ENCODE assay signal across 35 cellular contexts in the genomic region with DNA sequence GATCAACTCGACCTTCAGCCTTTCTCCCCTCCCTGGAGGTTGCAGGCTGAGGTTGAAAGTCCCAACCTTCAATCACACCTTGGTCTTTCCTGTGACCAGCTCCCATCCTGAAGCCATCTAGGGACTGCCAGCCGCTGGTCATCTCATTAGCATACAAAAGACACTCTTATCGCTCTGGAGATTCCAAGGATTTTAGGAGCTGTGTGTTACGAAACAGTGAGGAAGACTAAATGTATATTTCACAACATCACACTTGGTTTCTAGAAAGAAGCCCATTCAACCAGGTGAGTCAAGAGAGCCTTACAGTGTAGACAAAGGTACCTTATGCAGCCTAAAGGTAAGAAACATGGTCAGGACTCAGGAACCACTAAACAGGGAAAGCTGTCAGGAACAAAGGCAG.
"Had no signal": no experiment of that assay in that cellular context is flagged by ENCODE, and none has a peak within 500 bp of the region (broad histone marks: within the 10 kb centered on the region; RNA-seq: fewer than 3 reads in every experiment).

No MANE protein-coding gene starts in this region.

- FAIRE-seq: TTC549 had no signal

- ATAC-seq: activated CD8-positive, alpha-beta memory T cell treated with anti-CD3 and anti-CD28 coated beads, Interleukin-2, amount 10 ng/mL, durations not matched to agents 7 days and 5 days; activated CD8-positive, alpha-beta T cell treated with anti-CD3 and anti-CD28 coated beads, Interleukin-2, amount 10 ng/mL, durations not matched to agents 7 days and 5 days had no signal

- H3K27ac ChIP-seq: adrenal gland, ascending aorta, cardiac muscle cell, VCaP had no signal

- H3K27ac Mint-ChIP-seq: activated B cell treated with CpG ODN at 0.5 μM for 24 hours; activated CD4-positive, alpha-beta memory T cell treated with anti-CD3 and anti-CD28 coated beads, Interleukin-2, amount 10 ng/mL, durations not matched to agents 7 days and 5 days; activated CD4-positive, alpha-beta T cell treated with anti-CD3 and anti-CD28 coated beads, Interleukin-2, amount 10 ng/mL, durations not matched to agents 7 days and 5 days; activated CD8-positive, alpha-beta memory T cell treated with anti-CD3 and anti-CD28 coated beads, Interleukin-2, amount 10 ng/mL, durations not matched to agents 7 days and 5 days; activated CD8-positive, alpha-beta T cell treated with anti-CD3 and anti-CD28 coated beads, Interleukin-2, amount 10 ng/mL, durations not matched to agents 7 days and 5 days; activated naive CD4-positive, alpha-beta T cell treated with anti-CD3 and anti-CD28 coated beads, Interleukin-2, amount 10 ng/mL, durations not matched to agents 7 days and 5 days; activated naive CD4-positive, alpha-beta T cell treated with anti-CD3 and anti-CD28 coated beads, Interleukin-2, amount 50 U/mL, for 24 hours; activated naive CD8-positive, alpha-beta T cell; activated naive CD8-positive, alpha-beta T cell treated with anti-CD3 and anti-CD28 coated beads, Interleukin-2, amount 10 ng/mL, durations not matched to agents 7 days and 5 days; activated T-cell treated with anti-CD3 and anti-CD28 coated beads, Interleukin-2, amount 50 U/mL, for 24 hours; activated T-helper 2 cell treated with anti-CD3 and anti-CD28 coated beads, Interferon-gamma antibody, Interleukin-2, Interleukin-4, amounts not matched to agents 10 μg/mL and 5 μg/mL and 100 μg/mL, durations not matched to agents 14 hours and 24 hours and 36 hours; T-helper 1 cell treated with Interleukin-12 subunit alpha and Interleukin-12 subunit beta and Interleukin-4 antibody, amounts not matched to agents 30 μg/mL and 1 μg/mL, for 36 hours; T-helper 2 cell treated with Interferon-gamma antibody and Interleukin-4, amounts not matched to agents 5 μg/mL and 100 μg/mL, for 36 hours had no signal

- H3K27me3 Mint-ChIP-seq: activated B cell treated with CpG ODN at 0.5 μM for 24 hours; activated CD4-positive, alpha-beta memory T cell treated with anti-CD3 and anti-CD28 coated beads, Interleukin-2, amount 10 ng/mL, durations not matched to agents 7 days and 5 days; activated CD4-positive, alpha-beta T cell treated with anti-CD3 and anti-CD28 coated beads, Interleukin-2, amount 10 ng/mL, durations not matched to agents 7 days and 5 days; activated CD8-positive, alpha-beta memory T cell treated with anti-CD3 and anti-CD28 coated beads, Interleukin-2, amount 10 ng/mL, durations not matched to agents 7 days and 5 days; activated naive CD4-positive, alpha-beta T cell treated with anti-CD3 and anti-CD28 coated beads, Interleukin-2, amount 10 ng/mL, durations not matched to agents 7 days and 5 days; activated naive CD4-positive, alpha-beta T cell treated with anti-CD3 and anti-CD28 coated beads, Interleukin-2, amount 50 U/mL, for 24 hours; activated naive CD8-positive, alpha-beta T cell treated with anti-CD3 and anti-CD28 coated beads, Interleukin-2, amount 10 ng/mL, durations not matched to agents 7 days and 5 days; brain; central memory CD8-positive, alpha-beta T cell had no signal

- H3K4me3 Mint-ChIP-seq: activated B cell treated with CpG ODN at 0.5 μM for 24 hours; activated CD4-positive, alpha-beta memory T cell treated with anti-CD3 and anti-CD28 coated beads, Interleukin-2, amount 10 ng/mL, durations not matched to agents 7 days and 5 days; activated CD4-positive, alpha-beta T cell treated with anti-CD3 and anti-CD28 coated beads, Interleukin-2, amount 10 ng/mL, durations not matched to agents 7 days and 5 days; activated CD8-positive, alpha-beta memory T cell treated with anti-CD3 and anti-CD28 coated beads, Interleukin-2, amount 10 ng/mL, durations not matched to agents 7 days and 5 days; activated CD8-positive, alpha-beta T cell treated with anti-CD3 and anti-CD28 coated beads, Interleukin-2, amount 10 ng/mL, durations not matched to agents 7 days and 5 days; activated naive CD4-positive, alpha-beta T cell treated with anti-CD3 and anti-CD28 coated beads, Interleukin-2, amount 10 ng/mL, durations not matched to agents 7 days and 5 days; activated naive CD4-positive, alpha-beta T cell treated with anti-CD3 and anti-CD28 coated beads, Interleukin-2, amount 50 U/mL, for 24 hours; activated naive CD8-positive, alpha-beta T cell; activated naive CD8-positive, alpha-beta T cell treated with anti-CD3 and anti-CD28 coated beads, Interleukin-2, amount 10 ng/mL, durations not matched to agents 7 days and 5 days; activated T-cell treated with anti-CD3 and anti-CD28 coated beads, Interleukin-2, amount 50 U/mL, for 24 hours; brain; central memory CD8-positive, alpha-beta T cell; T-helper 1 cell treated with Interleukin-12 subunit alpha and Interleukin-12 subunit beta and Interleukin-4 antibody, amounts not matched to agents 30 μg/mL and 1 μg/mL, for 36 hours; T-helper 2 cell treated with Interferon-gamma antibody and Interleukin-4, amounts not matched to agents 5 μg/mL and 100 μg/mL, for 36 hours had no signal

- H3K27me3 ChIP-seq: adrenal gland, ascending aorta, cardiac muscle cell had no signal

- H3K4me3 ChIP-seq: adrenal gland, ascending aorta, cardiac muscle cell had no signal

- H3K4me1 Mint-ChIP-seq: activated B cell treated with CpG ODN at 0.5 μM for 24 hours; activated CD4-positive, alpha-beta memory T cell treated with anti-CD3 and anti-CD28 coated beads, Interleukin-2, amount 10 ng/mL, durations not matched to agents 7 days and 5 days; activated CD4-positive, alpha-beta T cell treated with anti-CD3 and anti-CD28 coated beads, Interleukin-2, amount 10 ng/mL, durations not matched to agents 7 days and 5 days; activated CD8-positive, alpha-beta memory T cell treated with anti-CD3 and anti-CD28 coated beads, Interleukin-2, amount 10 ng/mL, durations not matched to agents 7 days and 5 days; activated naive CD4-positive, alpha-beta T cell treated with anti-CD3 and anti-CD28 coated beads, Interleukin-2, amount 10 ng/mL, durations not matched to agents 7 days and 5 days; activated naive CD4-positive, alpha-beta T cell treated with anti-CD3 and anti-CD28 coated beads, Interleukin-2, amount 50 U/mL, for 24 hours; activated naive CD8-positive, alpha-beta T cell treated with anti-CD3 and anti-CD28 coated beads, Interleukin-2, amount 10 ng/mL, durations not matched to agents 7 days and 5 days; central memory CD8-positive, alpha-beta T cell had no signal

- H3K9me3 ChIP-seq: adrenal gland, ascending aorta had no signal

- H3K4me1 ChIP-seq: adrenal gland, ascending aorta had no signal

- DNase-seq: activated B cell treated with CpG ODN at 0.5 μM for 24 hours; activated CD4-positive, alpha-beta memory T cell treated with anti-CD3 and anti-CD28 coated beads, Interleukin-2, amount 10 ng/mL, durations not matched to agents 7 days and 5 days; activated CD4-positive, alpha-beta T cell treated with anti-CD3 and anti-CD28 coated beads for 48 hours; activated CD4-positive, alpha-beta T cell treated with anti-CD3 and anti-CD28 coated beads, Interleukin-2, amount 10 ng/mL, durations not matched to agents 7 days and 5 days; activated CD4-positive, alpha-beta T cell treated with anti-CD3 and anti-CD28 coated beads, Interleukin-2, amount 50 U/mL, for 48 hours; activated CD4-positive, CD25-positive, alpha-beta regulatory T cell treated with anti-CD3 and anti-CD28 coated beads, Interleukin-2, amount 50 U/mL, for 72 hours; activated CD8-positive, alpha-beta memory T cell treated with anti-CD3 and anti-CD28 coated beads for 24 hours; activated CD8-positive, alpha-beta memory T cell treated with anti-CD3 and anti-CD28 coated beads, Interleukin-2, amount 10 ng/mL, durations not matched to agents 7 days and 5 days; activated CD8-positive, alpha-beta memory T cell treated with anti-CD3 and anti-CD28 coated beads, Interleukin-2, amount 50 U/mL, for 48 hours; activated CD8-positive, alpha-beta T cell treated with anti-CD3 and anti-CD28 coated beads, Interleukin-2, amount 10 ng/mL, durations not matched to agents 7 days and 5 days; activated effector memory CD4-positive, alpha-beta T cell treated with Interleukin-2 at 50 U/mL for 16 hours; activated gamma-delta T cell; activated naive CD4-positive, alpha-beta T cell treated with anti-CD3 and anti-CD28 coated beads, Interleukin-2, amount 10 ng/mL, durations not matched to agents 7 days and 5 days; activated naive CD4-positive, alpha-beta T cell treated with Interleukin-2 at 50 U/mL for 16 hours; activated naive CD8-positive, alpha-beta T cell treated with anti-CD3 and anti-CD28 coated beads, Interleukin-2, amount 10 ng/mL, durations not matched to agents 7 days and 5 days; activated T-cell treated with anti-CD3 and anti-CD28 coated beads, Interleukin-2, amount 50 U/mL, for 24 hours; activated T-cell treated with anti-CD3 and anti-CD28 coated beads, Interleukin-2, amount 50 U/mL, for 48 hours; adrenal gland; amniotic stem cell; caudate nucleus; cerebellar nuclear complex; T-helper 1 cell; T-helper 2 cell; T-helper 9 cell had no signal

- H3K36me3 ChIP-seq: adrenal gland, ascending aorta, cardiac muscle cell had no signal

- H3K36me3 Mint-ChIP-seq: activated CD8-positive, alpha-beta memory T cell treated with anti-CD3 and anti-CD28 coated beads, Interleukin-2, amount 10 ng/mL, durations not matched to agents 7 days and 5 days; activated naive CD4-positive, alpha-beta T cell treated with anti-CD3 and anti-CD28 coated beads, Interleukin-2, amount 10 ng/mL, durations not matched to agents 7 days and 5 days; activated naive CD4-positive, alpha-beta T cell treated with anti-CD3 and anti-CD28 coated beads, Interleukin-2, amount 50 U/mL, for 24 hours; activated naive CD8-positive, alpha-beta T cell; activated naive CD8-positive, alpha-beta T cell treated with anti-CD3 and anti-CD28 coated beads, Interleukin-2, amount 10 ng/mL, durations not matched to agents 7 days and 5 days; brain had no signal

- H3K9me3 Mint-ChIP-seq: activated B cell treated with CpG ODN at 0.5 μM for 24 hours; activated CD4-positive, alpha-beta memory T cell treated with anti-CD3 and anti-CD28 coated beads, Interleukin-2, amount 10 ng/mL, durations not matched to agents 7 days and 5 days; activated CD4-positive, alpha-beta T cell treated with anti-CD3 and anti-CD28 coated beads, Interleukin-2, amount 10 ng/mL, durations not matched to agents 7 days and 5 days; activated naive CD4-positive, alpha-beta T cell treated with anti-CD3 and anti-CD28 coated beads, Interleukin-2, amount 10 ng/mL, durations not matched to agents 7 days and 5 days; activated naive CD4-positive, alpha-beta T cell treated with anti-CD3 and anti-CD28 coated beads, Interleukin-2, amount 50 U/mL, for 24 hours; activated naive CD8-positive, alpha-beta T cell treated with anti-CD3 and anti-CD28 coated beads, Interleukin-2, amount 10 ng/mL, durations not matched to agents 7 days and 5 days; activated T-cell treated with anti-CD3 and anti-CD28 coated beads, Interleukin-2, amount 50 U/mL, for 24 hours; activated T-helper 2 cell treated with anti-CD3 and anti-CD28 coated beads, Interferon-gamma antibody, Interleukin-2, Interleukin-4, amounts not matched to agents 10 μg/mL and 5 μg/mL and 100 μg/mL, durations not matched to agents 14 hours and 24 hours and 36 hours; brain; central memory CD8-positive, alpha-beta T cell; T-helper 1 cell treated with Interleukin-12 subunit alpha and Interleukin-12 subunit beta and Interleukin-4 antibody, amounts not matched to agents 30 μg/mL and 1 μg/mL, for 36 hours; T-helper 2 cell treated with Interferon-gamma antibody and Interleukin-4, amounts not matched to agents 5 μg/mL and 100 μg/mL, for 36 hours had no signal
